ENCODE assay signal across 8 cellular contexts in genomic region chr1:57770772-57771171, GRCh38.
DNase-seq lines count a peak whose midpoint lies in the region; ATAC-seq, FAIRE-seq and TF ChIP-seq lines count a peak whose summit lies in the region.

No MANE protein-coding gene starts in this region.

- H3K9me3 ChIP-seq in DOHH2 (ENCODE audit: control insufficient read depth, insufficient read depth, low read length): no peaks in the 10 kb centered on the region
- H3K9me3 ChIP-seq in keratinocyte (ENCODE audit: control insufficient read depth, low read depth, low read length): no peaks in the 10 kb centered on the region

- H3K4me2 ChIP-seq in DOHH2 (ENCODE audit: low read length) (no peak overlapping the region), keratinocyte (ENCODE audit: control insufficient read depth, extremely low read depth, insufficient read depth, low read depth, low read length) (no peak overlapping the region)

- H3F3A ChIP-seq in DOHH2 (ENCODE audit: control insufficient read depth, insufficient read depth): no peaks in the 10 kb centered on the region

- H3K27me3 ChIP-seq in DOHH2 (ENCODE audit: control insufficient read depth, low read length) (no peaks in the 10 kb centered on the region), keratinocyte (ENCODE audit: control insufficient read depth, extremely low read depth, insufficient read depth, low read length) (no peaks in the 10 kb centered on the region)

- no peaks in the 10 kb centered on the region for H3K9me2 ChIP-seq in DOHH2 (replicated peaks; ENCODE audit: control insufficient read depth, low read length)

- no peak for FAIRE-seq in keratinocyte (lab: Jason Lieb, UNC)

- no peaks in the 10 kb centered on the region for H4K20me1 ChIP-seq in DOHH2 (ENCODE audit: control insufficient read depth, insufficient read depth, low read depth, low read length)
- no peaks in the 10 kb centered on the region for H4K20me1 ChIP-seq in keratinocyte (ENCODE audit: control insufficient read depth, extremely low read depth, insufficient read depth, low read length)

- H3K79me2 ChIP-seq in DOHH2 (ENCODE audit: control insufficient read depth, low read length) (no peaks in the 10 kb centered on the region), keratinocyte (ENCODE audit: control insufficient read depth, insufficient read depth, low read length) (no peaks in the 10 kb centered on the region)

- CTCF ChIA-PET in HEK293T (lab: Yijun Ruan, JAX): no interaction called here

- H3K27ac ChIP-seq in DOHH2 (ENCODE audit: low read depth, low read length) (no peak overlapping the region), keratinocyte (ENCODE audit: control insufficient read depth, insufficient read depth, low read length) (no peak overlapping the region)

- H3K36me3 ChIP-seq in DOHH2 (ENCODE audit: control insufficient read depth, low read length) (no peaks in the 10 kb centered on the region), keratinocyte (ENCODE audit: control insufficient read depth in 2 of 2, extremely low read depth in 1 of 2, insufficient read depth in 2 of 2, low read length in 2 of 2) (no peaks in the 10 kb centered on the region)

- H3K4me3 ChIP-seq in DOHH2 (ENCODE audit: low read length): no peak overlapping the region
- no peak overlapping the region for H3K4me3 ChIP-seq in keratinocyte (ENCODE audit: control insufficient read depth in 2 of 3, extremely low read depth in 1 of 3, insufficient read depth in 2 of 3, low read depth in 1 of 3, low read length in 3 of 3)

- H2AFZ ChIP-seq in keratinocyte (ENCODE audit: control insufficient read depth, low read length): no peak overlapping the region

- H3K9ac ChIP-seq in keratinocyte (ENCODE audit: control insufficient read depth, extremely low read depth, insufficient read depth, low read length): no peak overlapping the region

- dilution Hi-C loops in keratinocyte (cut with MboI; ENCODE audit: extremely low pct_ligation_motif_present, low sequenced_read_pairs): no loop called here

- no peaks in the 10 kb centered on the region for H3K4me1 ChIP-seq in DOHH2 (ENCODE audit: control insufficient read depth, low read length)
- no peaks in the 10 kb centered on the region for H3K4me1 ChIP-seq in keratinocyte (ENCODE audit: control insufficient read depth, extremely low read depth, insufficient read depth, low read length)

- no peak for ATAC-seq in GM18517 (IDR thresholded peaks at IDR 0.05; ENCODE audit: unreplicated experiment)

- no peaks in the 10 kb centered on the region for H3K9me1 ChIP-seq in keratinocyte (ENCODE audit: control insufficient read depth, extremely low read depth, insufficient read depth, low read length)

- TF ChIP-seq CTCF in DOHH2 (IDR thresholded peaks at IDR 0.05; ENCODE audit: low read depth, low read length, poor library complexity, severe bottlenecking) (peak; percentile 18), keratinocyte (optimal IDR thresholded peaks at IDR 0.05 in 1 of 3, IDR thresholded peaks at IDR 0.05 in 1 of 3, conservative IDR thresholded peaks at IDR 0.05 in 1 of 3; ENCODE audit: extremely low read depth in 1 of 3, insufficient read depth in 2 of 3, low read length in 3 of 3) (peak; percentile 20 to 37 (median 30))

- peak; percentile 45 for DNase-seq in HEK293T (ENCODE audit: extremely low spot score)
- peak; percentile 3 for DNase-seq in RPMI8226
- DNase-seq in keratinocyte (ENCODE audit: low read depth, low spot score): no peak
- no peak for DNase-seq in germinal center (ENCODE audit: low spot score)
- no peak for DNase-seq in COLO668 (lab: John Stamatoyannopoulos, UW; ENCODE audit: unreplicated experiment)
- no peak for DNase-seq in CD1c-positive myeloid dendritic cell (ENCODE audit: extremely low spot score)

- POLR2A ChIA-PET in HEK293T (lab: Yijun Ruan, JAX): no interaction called here

TF ChIP-seq in HEK293T, 16 proteins besides CTCF, POLR2A, EP300 and RAD21:
- no peak for TF ChIP-seq ZNF384 (IDR thresholded peaks at IDR 0.05)
- peak; percentile 35; the same call in 1 of the 2 replicates for TF ChIP-seq L3MBTL2 (conservative IDR thresholded peaks at IDR 0.05)

Comparison
In these comparisons a context has a peak if more than half of its experiments do, and no peak if none do; other contexts are left out.
1. DNase-seq: peak in HEK293T (single experiment) and RPMI8226 (single experiment); none in keratinocyte (single experiment), germinal center (single experiment), COLO668 (single experiment) and CD1c-positive myeloid dendritic cell (single experiment).